ENCODE assay signal across 1 cellular context in genomic region chr5:54310433-54311177, GRCh38.
TF ChIP-seq lines count a peak whose summit lies in the region.

TSS of gene ARL15 (minus strand) at chr5:54310573.

TF ChIP-seq in K562, 482 proteins besides CTCF, POLR2A, EP300 and RAD21 (continued from another document and continues in another):
- TF ChIP-seq CREB1 (IDR thresholded peaks at IDR 0.05) (peak; percentile 34; the same call in 1 of the 2 replicates), CREB1 (CRISPR knock-in tag; IDR thresholded peaks at IDR 0.05) (no peak), ZC3H4 (CRISPR knock-in tag; IDR thresholded peaks at IDR 0.05; ENCODE audit: borderline replicate concordance) (peak; percentile 73; the same call in 1 of the 2 replicates), SMARCC2 (IDR thresholded peaks at IDR 0.05; ENCODE audit: low read depth) (0 out of 2 replicates have a peak, but pooled peaks have one; percentile 38), SRSF1 (IDR thresholded peaks at IDR 0.05; ENCODE audit: low read depth, low read length) (0 out of 2 replicates have a peak, but pooled peaks have one; percentile 77), MTF1 (CRISPR knock-in tag; IDR thresholded peaks at IDR 0.05; ENCODE audit: borderline replicate concordance) (no peak), ARID3A (IDR thresholded peaks at IDR 0.05; ENCODE audit: borderline replicate concordance, low read depth, low read length) (no peak), FOXP4 (CRISPR knock-in tag; IDR thresholded peaks at IDR 0.05; ENCODE audit: borderline replicate concordance) (peak; percentile 20; the same call in 1 of the 2 replicates), SP2 (IDR thresholded peaks at IDR 0.05; ENCODE audit: extremely low read depth, low read depth, low read length, poor library complexity, severe bottlenecking) (no peak), PHF8 (IDR thresholded peaks at IDR 0.05; ENCODE audit: borderline replicate concordance, low read length) (peak; percentile 91), JUN (IDR thresholded peaks at IDR 0.05; ENCODE audit: borderline replicate concordance, low read depth, low read length) (no peak), JUN (CRISPR knock-in tag; IDR thresholded peaks at IDR 0.05; ENCODE audit: borderline replicate concordance) (0 out of 2 replicates have a peak, but pooled peaks have one; percentile 47), GTF2A2 (tag; IDR thresholded peaks at IDR 0.05) (peak; percentile 92), RHOXF2B (CRISPR knock-in tag; conservative IDR thresholded peaks at IDR 0.05) (peak; percentile 79; the same call in 1 of the 2 replicates), NCOA6 (IDR thresholded peaks at IDR 0.05) (no peak), PCBP1 (IDR thresholded peaks at IDR 0.05; ENCODE audit: low read depth, low read length, poor library complexity, severe bottlenecking) (peak; percentile 73), ZNF695 (CRISPR knock-in tag; IDR thresholded peaks at IDR 0.05) (peak; percentile 72; the same call in 1 of the 2 replicates), ZBTB34 (CRISPR knock-in tag; IDR thresholded peaks at IDR 0.05) (no peak), ERF (CRISPR knock-in tag; IDR thresholded peaks at IDR 0.05) (peak; percentile 61; the same call in 1 of the 2 replicates), MXI1 (IDR thresholded peaks at IDR 0.05; ENCODE audit: low read depth, low read length) (no peak; the same call in 1 of the 2 replicates), BACH1 (tag; IDR thresholded peaks at IDR 0.05) (no peak), MITF (IDR thresholded peaks at IDR 0.05) (no peak), ZC3H11A (IDR thresholded peaks at IDR 0.05; ENCODE audit: low read depth, low read length) (no peak), ZBTB40 (IDR thresholded peaks at IDR 0.05) (no peak), ZBTB40 (CRISPR knock-in tag; IDR thresholded peaks at IDR 0.05) (no peak), ARID2 (IDR thresholded peaks at IDR 0.05) (0 out of 2 replicates have a peak, but pooled peaks have one; percentile 16), NR0B1 (IDR thresholded peaks at IDR 0.05; ENCODE audit: partially characterized antibody) (no peak), MTA2 (IDR thresholded peaks at IDR 0.05; ENCODE audit: low read depth) (0 out of 2 replicates have a peak, but pooled peaks have one; percentile 3), HNRNPK (IDR thresholded peaks at IDR 0.05; ENCODE audit: low read depth, low read length, poor library complexity, severe bottlenecking) (no peak), TFE3 (CRISPR knock-in tag; IDR thresholded peaks at IDR 0.05) (peak; percentile 28; the same call in 1 of the 2 replicates), PHTF2 (CRISPR knock-in tag; IDR thresholded peaks at IDR 0.05) (peak; percentile 83; the same call in 1 of the 2 replicates), GATAD2A (IDR thresholded peaks at IDR 0.05) (peak; percentile 97; the same call in 1 of the 2 replicates), SLC30A9 (CRISPR knock-in tag; IDR thresholded peaks at IDR 0.05) (no peak), POLR3G (IDR thresholded peaks at IDR 0.05; ENCODE audit: extremely low read depth, insufficient read length, insufficient replicate concordance) (no peak), EGR1 (conservative IDR thresholded peaks at IDR 0.05) (peak; percentile 92), CREB3 (tag; conservative IDR thresholded peaks at IDR 0.05; ENCODE audit: low read depth) (no peak), U2AF1 (optimal IDR thresholded peaks at IDR 0.05; ENCODE audit: low read depth, low read length) (peak; percentile 28), ZBTB2 (IDR thresholded peaks at IDR 0.05) (peak; percentile 18; the same call in 1 of the 2 replicates)
